In the genomic region with DNA sequence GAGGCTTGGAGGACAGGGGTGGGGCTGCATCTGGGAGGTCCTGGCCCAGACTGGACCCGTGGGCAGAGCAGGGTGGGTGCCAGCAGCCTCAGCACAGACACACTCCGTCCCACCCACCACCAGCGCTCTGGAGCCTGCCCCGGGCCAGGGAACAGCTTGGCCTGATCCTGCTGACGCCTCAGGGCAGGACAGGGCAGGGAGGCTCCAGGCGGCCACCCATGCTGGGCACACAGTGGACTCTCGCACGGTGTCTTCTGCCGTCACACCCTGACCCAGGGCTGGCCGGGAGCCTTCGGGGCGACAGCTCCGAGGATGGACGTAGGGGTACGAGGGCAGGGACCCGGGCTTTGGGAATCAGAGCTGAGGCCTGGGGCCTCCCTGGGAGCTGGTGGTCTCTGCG, we compare ENCODE assay signal across 35 cellular contexts. TPM values are rescaled to one million over a fixed set of nuclear protein-coding genes. Genes with fewer than 3 reads are reported as not detected.
"Had no signal": no experiment of that assay in that cellular context is flagged by ENCODE, and none has a peak within 500 bp of the region (broad histone marks: within the 10 kb centered on the region; RNA-seq: fewer than 3 reads in every experiment).

No MANE protein-coding gene starts in this region.

- H3K9me3 Mint-ChIP-seq: activated CD4-positive, alpha-beta memory T cell treated with anti-CD3 and anti-CD28 coated beads for 36 hours; activated CD4-positive, alpha-beta T cell treated with anti-CD3 and anti-CD28 coated beads, Interleukin-2, amount 10 ng/mL, durations not matched to agents 24 days and 14 days; activated naive CD8-positive, alpha-beta T cell treated with anti-CD3 and anti-CD28 coated beads, Interleukin-2, amount 50 U/mL, for 24 hours; central memory CD8-positive, alpha-beta T cell; dendritic cell treated with granulocyte-macrophage colony-stimulating factor and Interleukin-4, amounts not matched to agents 40 ng/mL and 50 ng/mL, for 4 days; endodermal cell; natural killer cell; T-helper 1 cell treated with Interleukin-12 subunit alpha and Interleukin-12 subunit beta and Interleukin-4 antibody, amounts not matched to agents 30 μg/mL and 1 μg/mL, for 36 hours; type B pancreatic cell had no signal

- H3K4me3 ChIP-seq: breast epithelium, heart right ventricle, left lung, lung, spleen, vagina had no signal

- DNase-seq: activated CD4-positive, alpha-beta memory T cell treated with anti-CD3 and anti-CD28 coated beads for 36 hours; activated CD4-positive, alpha-beta T cell treated with anti-CD3 and anti-CD28 coated beads, Interleukin-2, amount 10 ng/mL, durations not matched to agents 24 days and 14 days; activated CD8-positive, alpha-beta memory T cell treated with anti-CD3 and anti-CD28 coated beads, Interleukin-2, amount 50 U/mL, for 4 hours; activated gamma-delta T cell; activated naive CD4-positive, alpha-beta T cell treated with anti-CD3 and anti-CD28 coated beads, Interleukin-2, amount 50 U/mL, for 16 hours; activated naive CD8-positive, alpha-beta T cell treated with anti-CD3 and anti-CD28 coated beads, Interleukin-2, amount 50 U/mL, for 24 hours; activated T-cell treated with anti-CD3 and anti-CD28 coated beads, Interleukin-2, amount 50 U/mL, for 1 hour; amygdala; endodermal cell; foreskin fibroblast; left lung; mesendoderm; natural killer cell; posterior cingulate gyrus; spleen; stimulated activated naive CD4-positive, alpha-beta T cell treated with Interleukin-2 at 50 U/mL for 16 hours; T1000; WERI-Rb-1 had no signal

- H3K27me3 Mint-ChIP-seq: activated CD4-positive, alpha-beta memory T cell treated with anti-CD3 and anti-CD28 coated beads for 36 hours; activated naive CD8-positive, alpha-beta T cell treated with anti-CD3 and anti-CD28 coated beads, Interleukin-2, amount 50 U/mL, for 24 hours; central memory CD8-positive, alpha-beta T cell; type B pancreatic cell had no signal

- H3K27me3 ChIP-seq: breast epithelium, heart right ventricle, vagina had no signal

- ATAC-seq: activated CD4-positive, CD25-positive, alpha-beta regulatory T cell treated with anti-CD3 and anti-CD28 coated beads, Interleukin-2, amount 50 U/mL, for 24 hours; activated naive CD8-positive, alpha-beta T cell treated with anti-CD3 and anti-CD28 coated beads, Interleukin-2, amount 50 U/mL, for 24 hours; esophagus mucosa; left lung; natural killer cell; right cardiac atrium had no signal

- H3K36me3 ChIP-seq: breast epithelium, heart right ventricle, left lung, spleen, vagina, WERI-Rb-1 had no signal

- H3K4me3 Mint-ChIP-seq: activated CD4-positive, alpha-beta memory T cell treated with anti-CD3 and anti-CD28 coated beads for 36 hours; activated CD4-positive, alpha-beta T cell treated with anti-CD3 and anti-CD28 coated beads, Interleukin-2, amount 10 ng/mL, durations not matched to agents 24 days and 14 days; activated naive CD8-positive, alpha-beta T cell treated with anti-CD3 and anti-CD28 coated beads, Interleukin-2, amount 50 U/mL, for 24 hours; central memory CD8-positive, alpha-beta T cell; dendritic cell treated with granulocyte-macrophage colony-stimulating factor and Interleukin-4, amounts not matched to agents 40 ng/mL and 50 ng/mL, for 4 days; endodermal cell; natural killer cell; T-helper 1 cell treated with Interleukin-12 subunit alpha and Interleukin-12 subunit beta and Interleukin-4 antibody, amounts not matched to agents 30 μg/mL and 1 μg/mL, for 36 hours; type B pancreatic cell had no signal

- H3K4me1 ChIP-seq: breast epithelium had no signal

- H3K27ac ChIP-seq: breast epithelium, heart right ventricle, left lung, spleen, vagina, WERI-Rb-1 had no signal

- H3K27ac Mint-ChIP-seq: activated CD4-positive, alpha-beta memory T cell treated with anti-CD3 and anti-CD28 coated beads for 36 hours; activated CD4-positive, alpha-beta T cell treated with anti-CD3 and anti-CD28 coated beads, Interleukin-2, amount 10 ng/mL, durations not matched to agents 24 days and 14 days; activated naive CD8-positive, alpha-beta T cell treated with anti-CD3 and anti-CD28 coated beads, Interleukin-2, amount 50 U/mL, for 24 hours; dendritic cell treated with granulocyte-macrophage colony-stimulating factor and Interleukin-4, amounts not matched to agents 40 ng/mL and 50 ng/mL, for 4 days; endodermal cell; natural killer cell; T-helper 1 cell treated with Interleukin-12 subunit alpha and Interleukin-12 subunit beta and Interleukin-4 antibody, amounts not matched to agents 30 μg/mL and 1 μg/mL, for 36 hours; type B pancreatic cell had no signal

- H3K9me3 ChIP-seq: breast epithelium, heart right ventricle, left lung, spleen, vagina had no signal

- H3K36me3 Mint-ChIP-seq: activated CD4-positive, alpha-beta memory T cell treated with anti-CD3 and anti-CD28 coated beads for 36 hours; natural killer cell; type B pancreatic cell had no signal

RNA-seq across cellular contexts. Expression of gene PTGDS, which starts 8.2 kb away (rescaled TPM):
- total RNA-seq: activated CD4-positive, alpha-beta memory T cell treated with anti-CD3 and anti-CD28 coated beads for 36 hours; activated CD4-positive, alpha-beta T cell treated with anti-CD3 and anti-CD28 coated beads, Interleukin-2, amount 10 ng/mL, durations not matched to agents 24 days and 14 days; activated CD8-positive, alpha-beta memory T cell treated with anti-CD3 and anti-CD28 coated beads for 36 hours; glomerular endothelial cell had no signal

RNA-seq across cellular contexts. Expression of gene LCNL1, which starts 13.6 kb away (rescaled TPM):
- total RNA-seq: activated CD4-positive, alpha-beta memory T cell treated with anti-CD3 and anti-CD28 coated beads for 36 hours; activated CD4-positive, alpha-beta T cell treated with anti-CD3 and anti-CD28 coated beads, Interleukin-2, amount 10 ng/mL, durations not matched to agents 24 days and 14 days; glomerular endothelial cell; kidney epithelial cell had no signal

RNA-seq across cellular contexts. Expression of gene LCN12, which starts 17.1 kb away (rescaled TPM):
- total RNA-seq: glomerular endothelial cell, mononuclear cell, osteoblast, vagina had no signal

RNA-seq across cellular contexts. Expression of gene C8G, which starts 24.1 kb away (rescaled TPM):
- total RNA-seq: breast epithelium, esophagus mucosa, glomerular endothelial cell, kidney epithelial cell, mononuclear cell, osteoblast, temporal lobe, vagina had no signal
